ENCODE assay signal across 11 cellular contexts in genomic region chr6:30826961-30827342, GRCh38. TPM values are rescaled to one million over a fixed set of nuclear protein-coding genes. Genes with fewer than 3 reads are reported as not detected.
DNase-seq lines count a peak whose midpoint lies in the region; ATAC-seq, FAIRE-seq and TF ChIP-seq lines count a peak whose summit lies in the region.
"Had no signal": no experiment of that assay in that cellular context is flagged by ENCODE, and none has a peak within 500 bp of the region (broad histone marks: within the 10 kb centered on the region; RNA-seq: fewer than 3 reads in every experiment).

No MANE protein-coding gene starts in this region.

- no peak for TF ChIP-seq POLR2A in lower leg skin (IDR thresholded peaks at IDR 0.05)

- peak overlapping the region; percentile 12 for H3K27ac ChIP-seq in parathyroid adenoma
- H3K27ac ChIP-seq: 22Rv1 had no signal

- H3K79me2 ChIP-seq in parathyroid adenoma = no peaks in the 10 kb centered on the region

- H3K27me3 ChIP-seq in bronchial epithelial cell (ENCODE audit: control insufficient read depth, insufficient read depth, low read length) (no peaks in the 10 kb centered on the region), parathyroid adenoma (ENCODE audit: control insufficient read depth, insufficient read depth, low read length) (no peaks in the 10 kb centered on the region)

- FAIRE-seq in bronchial epithelial cell (lab: Jason Lieb, UNC) = no peak

- no peaks in the 10 kb centered on the region for H3K9me3 ChIP-seq in parathyroid adenoma (ENCODE audit: control insufficient read depth, low read length)

- intact Hi-C loops in lower leg skin (cut with DNase I; ENCODE audit: low total_unique reads) = loop anchor here (5.0 kb wide), 2 partner anchors 50 to 260 kb away; no protein-coding TSS in a partner anchor

- peak overlapping the region; percentile 28 for H2AFZ ChIP-seq in parathyroid adenoma

- TF ChIP-seq CTCF in bronchial epithelial cell (IDR thresholded peaks at IDR 0.05; ENCODE audit: insufficient read depth, low read length, severe bottlenecking) = no peak
- no peak for TF ChIP-seq CTCF in parathyroid adenoma (IDR thresholded peaks at IDR 0.05)
- no peak for TF ChIP-seq CTCF in lower leg skin (IDR thresholded peaks at IDR 0.05)

- no peak overlapping the region for H3K4me3 ChIP-seq in bronchial epithelial cell (ENCODE audit: low read depth, low read length)
- no peak overlapping the region for H3K4me3 ChIP-seq in parathyroid adenoma (ENCODE audit: low read depth, low read length)
- H3K4me3 ChIP-seq in lower leg skin (ENCODE audit: low read depth, poor library complexity, severe bottlenecking) = no peak overlapping the region

- ATAC-seq in GM18498 (IDR thresholded peaks at IDR 0.05; ENCODE audit: unreplicated experiment) (no peak), GM21423 (IDR thresholded peaks at IDR 0.05; ENCODE audit: unreplicated experiment) (no peak)

- WGBS in lower leg skin, 2 donors = 48 to 51% methylated on average over 4 of the region's 4 CpGs

- no peak overlapping the region for H3K4me2 ChIP-seq in parathyroid adenoma (ENCODE audit: low read length)

- DNase-seq in DMS53 (lab: John Stamatoyannopoulos, UW) (peak; percentile 19), DMS53 treated with DMSO at 0.1 percent for 48 hours (lab: John Stamatoyannopoulos, UW; ENCODE audit: unreplicated experiment) (no peak), HT-29 (ENCODE audit: low spot score) (peak; percentile 57), bronchial epithelial cell (ENCODE audit: low read depth) (peak; percentile 87), lower leg skin (ENCODE audit: low spot score in 2 of 2) (no peak)
- DNase-seq: effector CD4-positive, alpha-beta T cell; NCI-H1694 had no signal

- no peak overlapping the region for H3K9ac ChIP-seq in parathyroid adenoma

- H3K36me3 ChIP-seq in bronchial epithelial cell (ENCODE audit: control insufficient read depth, insufficient read depth, low read length) = no peaks in the 10 kb centered on the region
- H3K36me3 ChIP-seq in parathyroid adenoma (ENCODE audit: control insufficient read depth, insufficient read depth, low read length) = no peaks in the 10 kb centered on the region

- peaks cover 25% of the 10 kb centered on the region for H3K4me1 ChIP-seq in parathyroid adenoma

RNA-seq across cellular contexts. Expression of gene DDR1, which starts 57.4 kb away (rescaled TPM):
- 131 and 158 TPM in 2 replicates for total RNA-seq in HT-29 (2014; rRNA removed; shearing (Covaris generic))
- 149 and 194 TPM in 2 replicates for total RNA-seq in bronchial epithelial cell
- 100 to 1,000 TPM; 140 to 221 (median 194) TPM for total RNA-seq in lower leg skin

Comparison
In these comparisons a context has a peak if more than half of its experiments do, and no peak if none do; other contexts are left out.
1. DNase-seq: peak in DMS53 (single experiment), HT-29 (single experiment) and bronchial epithelial cell (single experiment); none in DMS53 treated with DMSO at 0.1 percent for 48 hours (single experiment) and lower leg skin (0 of 2).